1 cellular context compared by ENCODE assay signal in genomic region chr16:1538804-1539520, GRCh38.
TF ChIP-seq lines count a peak whose summit lies in the region.

No MANE protein-coding gene starts in this region.

TF ChIP-seq in Ishikawa, 13 proteins besides CTCF, POLR2A, EP300 and RAD21 (continued from another document):
- TF ChIP-seq REST (IDR thresholded peaks at IDR 0.05; ENCODE audit: low read depth) (no peak), ZBTB7A (IDR thresholded peaks at IDR 0.05; ENCODE audit: low read depth) (no peak), EGR1 (IDR thresholded peaks at IDR 0.05) (no peak), YY1 (IDR thresholded peaks at IDR 0.05; ENCODE audit: low read depth) (no peak), FOXM1 (IDR thresholded peaks at IDR 0.05; ENCODE audit: borderline replicate concordance, low read depth) (no peak), USF1 (IDR thresholded peaks at IDR 0.05) (no peak), CREB1 (IDR thresholded peaks at IDR 0.05; ENCODE audit: low read depth) (no peak), TEAD4 (IDR thresholded peaks at IDR 0.05) (no peak), TAF1 (IDR thresholded peaks at IDR 0.05; ENCODE audit: low read depth) (no peak)
TF ChIP-seq in Ishikawa: peak in this region for 0.
